ENCODE assay signal across 22 cellular contexts in genomic region chr9:114059047-114059803, GRCh38. TPM values are rescaled to one million over a fixed set of nuclear protein-coding genes. Genes with fewer than 3 reads are reported as not detected.
DNase-seq lines count a peak whose midpoint lies in the region; ATAC-seq and TF ChIP-seq lines count a peak whose summit lies in the region.
"Had no signal": no experiment of that assay in that cellular context is flagged by ENCODE, and none has a peak within 500 bp of the region (broad histone marks: within the 10 kb centered on the region; RNA-seq: fewer than 3 reads in every experiment).

No MANE protein-coding gene starts in this region.

- H3K4me1 Mint-ChIP-seq in activated CD4-positive, alpha-beta memory T cell treated with anti-CD3 and anti-CD28 coated beads for 36 hours (ENCODE audit: low read depth), result no peaks in the 10 kb centered on the region
- H3K4me1 Mint-ChIP-seq: activated naive CD8-positive, alpha-beta T cell treated with anti-CD3 and anti-CD28 coated beads, Interleukin-2, amount 50 U/mL, for 24 hours; memory B cell had no signal

- intact Hi-C loops in ascending aorta (cut with DNase I) (no loop called here), right lobe of liver (cut with DNase I) (no loop called here), posterior vena cava (cut with DNase I) (no loop called here)
- intact Hi-C loops in activated CD4-positive, alpha-beta memory T cell treated with anti-CD3 and anti-CD28 coated beads for 36 hours (cut with micrococcal nuclease), result no loop called here

- 48% methylated on average over 3 of the region's 8 CpGs for WGBS in right lobe of liver (ENCODE audit: insufficient coverage, low coverage, low lambda C conversion rate, missing lambda C conversion rate)

- no peak for TF ChIP-seq CTCF in ascending aorta (IDR thresholded peaks at IDR 0.05)
- no peak for TF ChIP-seq CTCF in fibroblast of pulmonary artery (IDR thresholded peaks at IDR 0.05; ENCODE audit: low read length, missing control alignments)
- TF ChIP-seq CTCF in right lobe of liver (IDR thresholded peaks at IDR 0.05), result no peak
- TF ChIP-seq CTCF in thoracic aorta (IDR thresholded peaks at IDR 0.05), result no peak

- peak; percentile 29 to 68 (median 58) for ATAC-seq in right lobe of liver
- no peak for ATAC-seq in thoracic aorta (ENCODE audit: insufficient number of reproducible peaks, low FRiP score, low read depth)
- ATAC-seq: activated naive CD8-positive, alpha-beta T cell treated with anti-CD3 and anti-CD28 coated beads, Interleukin-2, amount 50 U/mL, for 24 hours; activated T-cell treated with anti-CD3 and anti-CD28 coated beads, Interleukin-2, amount 50 U/mL, for 4 hours had no signal

- H3K27ac ChIP-seq in ascending aorta (peak overlapping the region; percentile 70 to 83), right lobe of liver (peak overlapping the region in 1 of 3 donors; percentile 49), thoracic aorta (peak overlapping the region; percentile 75 to 77)
- H3K27ac ChIP-seq: neural progenitor cell, transverse colon had no signal

- H3K27me3 ChIP-seq in ascending aorta, result no peaks in the 10 kb centered on the region
- H3K27me3 ChIP-seq in right lobe of liver, result no peaks in the 10 kb centered on the region
- no peaks in the 10 kb centered on the region for H3K27me3 ChIP-seq in thoracic aorta (replicated peaks; ENCODE audit: insufficient read depth)
- H3K27me3 ChIP-seq: neural progenitor cell, transverse colon had no signal

- CTCF ChIA-PET in activated CD4-positive, alpha-beta memory T cell treated with anti-CD3 and anti-CD28 coated beads for 36 hours (lab: Charles Lee), result interaction anchor here (1.8 kb wide), 1 partner anchor 23 kb away, joined by 6 read pairs; no protein-coding TSS in a partner anchor

- H3K4me1 ChIP-seq in ascending aorta (peaks cover 5 to 18% of the 10 kb centered on the region in 2 donors), right lobe of liver (peaks cover 0 to 6% (median 0%) of the 10 kb centered on the region in 4 donors), thoracic aorta (ENCODE audit: control insufficient read depth in 1 of 2, low read depth in 2 of 2) (peaks cover 13 to 27% of the 10 kb centered on the region in 2 donors)
- H3K4me1 ChIP-seq: neural progenitor cell had no signal

- DNase-seq in ascending aorta (ENCODE audit: low spot score in 2 of 2) (peak in 1 of 2 donors; percentile 77), fibroblast of pulmonary artery (ENCODE audit: low read depth) (peak; percentile 17), right lobe of liver (peak in 1 of 3 donors; percentile 63), thoracic aorta (ENCODE audit: low spot score) (no peak), H4 (ENCODE audit: low spot score) (no peak), RPMI8226 (no peak), posterior vena cava (ENCODE audit: low spot score) (no peak)
- DNase-seq in activated CD4-positive, alpha-beta memory T cell treated with anti-CD3 and anti-CD28 coated beads for 36 hours, result no peak
- DNase-seq: activated CD4-positive, alpha-beta T cell treated with anti-CD3 and anti-CD28 coated beads, Interleukin-2, amount 50 U/mL, for 1 hour; activated naive CD8-positive, alpha-beta T cell treated with anti-CD3 and anti-CD28 coated beads, Interleukin-2, amount 50 U/mL, for 24 hours; activated T-cell treated with anti-CD3 and anti-CD28 coated beads, Interleukin-2, amount 50 U/mL, for 4 hours; C1 segment of cervical spinal cord; MG63; NCI-H1930; NCI-H510A; transverse colon had no signal

- H3K27me3 Mint-ChIP-seq in activated CD4-positive, alpha-beta memory T cell treated with anti-CD3 and anti-CD28 coated beads for 36 hours, result peaks cover 4% of the 10 kb centered on the region
- H3K27me3 Mint-ChIP-seq: activated naive CD8-positive, alpha-beta T cell treated with anti-CD3 and anti-CD28 coated beads, Interleukin-2, amount 50 U/mL, for 24 hours had no signal

- no peaks in the 10 kb centered on the region for H3K9me3 ChIP-seq in ascending aorta
- no peaks in the 10 kb centered on the region for H3K9me3 ChIP-seq in right lobe of liver
- no peaks in the 10 kb centered on the region for H3K9me3 ChIP-seq in thoracic aorta
- H3K9me3 ChIP-seq: MG63, transverse colon had no signal

- H3K4me3 Mint-ChIP-seq in activated CD4-positive, alpha-beta memory T cell treated with anti-CD3 and anti-CD28 coated beads for 36 hours, result no peak overlapping the region
- H3K4me3 Mint-ChIP-seq: activated naive CD8-positive, alpha-beta T cell treated with anti-CD3 and anti-CD28 coated beads, Interleukin-2, amount 50 U/mL, for 24 hours; activated T-cell treated with anti-CD3 and anti-CD28 coated beads, Interleukin-2, amount 50 U/mL, for 4 hours; memory B cell; neural progenitor cell had no signal

- TF ChIP-seq POLR2A in right lobe of liver (IDR thresholded peaks at IDR 0.05), result no peak

- H3K36me3 ChIP-seq in ascending aorta, result no peaks in the 10 kb centered on the region
- peaks cover 0 to 45% (median 26%) of the 10 kb centered on the region in 4 donors for H3K36me3 ChIP-seq in right lobe of liver
- peaks cover under 1% of the 10 kb centered on the region for H3K36me3 ChIP-seq in thoracic aorta
- H3K36me3 ChIP-seq: MG63, neural progenitor cell, transverse colon had no signal

- POLR2A ChIA-PET in activated CD4-positive, alpha-beta memory T cell treated with anti-CD3 and anti-CD28 coated beads for 36 hours (lab: Charles Lee), result no interaction called here

- no peak overlapping the region for H3K27ac Mint-ChIP-seq in activated CD4-positive, alpha-beta memory T cell treated with anti-CD3 and anti-CD28 coated beads for 36 hours
- H3K27ac Mint-ChIP-seq: activated naive CD8-positive, alpha-beta T cell treated with anti-CD3 and anti-CD28 coated beads, Interleukin-2, amount 50 U/mL, for 24 hours; memory B cell had no signal

- H3K4me3 ChIP-seq in ascending aorta (no peak overlapping the region), fibroblast of pulmonary artery (replicated peaks; ENCODE audit: low read depth, low read length) (no peak overlapping the region), right lobe of liver (no peak overlapping the region), thoracic aorta (no peak overlapping the region)
- H3K4me3 ChIP-seq: MG63, neural progenitor cell, transverse colon had no signal

- H3K36me3 Mint-ChIP-seq in activated CD4-positive, alpha-beta memory T cell treated with anti-CD3 and anti-CD28 coated beads for 36 hours, result no peaks in the 10 kb centered on the region
- H3K36me3 Mint-ChIP-seq: memory B cell had no signal

- no peaks in the 10 kb centered on the region for H3K9me3 Mint-ChIP-seq in activated CD4-positive, alpha-beta memory T cell treated with anti-CD3 and anti-CD28 coated beads for 36 hours
- H3K9me3 Mint-ChIP-seq: activated naive CD8-positive, alpha-beta T cell treated with anti-CD3 and anti-CD28 coated beads, Interleukin-2, amount 50 U/mL, for 24 hours; activated T-cell treated with anti-CD3 and anti-CD28 coated beads, Interleukin-2, amount 50 U/mL, for 4 hours; memory B cell; neural progenitor cell had no signal

RNA-seq across cellular contexts. Expression of gene AMBP, which starts 18.9 kb away (rescaled TPM):
- total RNA-seq in ascending aorta (6.6 TPM), right lobe of liver (1,000 to 10,000 TPM; 2,202 to 7,072 (median 5,221) TPM), thoracic aorta (not detected), posterior vena cava (under 1 TPM in 1 of 2 donors, not detected in 1; 0.65 TPM)
- total RNA-seq in H4 (2014; rRNA removed; shearing (Covaris generic)), result 6.6 and 9.9 TPM in 2 replicates
- total RNA-seq in activated CD4-positive, alpha-beta memory T cell treated with anti-CD3 and anti-CD28 coated beads for 36 hours, result not detected
- total RNA-seq: cerebellum, OCI-LY7 had no signal

RNA-seq across cellular contexts. Expression of gene KIF12, which starts 39.9 kb away (rescaled TPM):
- total RNA-seq in ascending aorta, result not detected
- total RNA-seq in right lobe of liver, result 10 to 100 TPM in 5 of 6 experiments, 1 to 10 TPM in 1; 3.1 to 24.3 (median 14.2) TPM
- not detected for total RNA-seq in thoracic aorta
- not detected in 2 replicates for total RNA-seq in H4 (2014; rRNA removed; shearing (Covaris generic))
- total RNA-seq in activated CD4-positive, alpha-beta memory T cell treated with anti-CD3 and anti-CD28 coated beads for 36 hours, result not detected
- total RNA-seq in posterior vena cava, result not detected
- total RNA-seq: HT1080, OCI-LY7, skeletal muscle tissue had no signal

Comparison
In these comparisons a context has a peak if more than half of its experiments do, and no peak if none do; other contexts are left out.
1. RNA of gene AMBP, which starts 18.9 kb away (total RNA-seq): 2,202 to 7,072 TPM in right lobe of liver; 6.6 to 9.9 TPM in H4, 6.6 TPM in ascending aorta (single experiment), 0.65 TPM in posterior vena cava, not detected in thoracic aorta and not detected in activated CD4-positive, alpha-beta memory T cell treated with anti-CD3 and anti-CD28 coated beads for 36 hours; every median in the first group is over 100 times any median in the second.